Comparison of ENCODE assay signal across 9 cellular contexts in genomic region chr21:44865561-44866280, GRCh38. TPM values are rescaled to one million over a fixed set of nuclear protein-coding genes. Genes with fewer than 3 reads are reported as not detected.
DNase-seq lines count a peak whose midpoint lies in the region; ATAC-seq and TF ChIP-seq lines count a peak whose summit lies in the region.
"Had no signal": no experiment of that assay in that cellular context is flagged by ENCODE, and none has a peak within 500 bp of the region (broad histone marks: within the 10 kb centered on the region; RNA-seq: fewer than 3 reads in every experiment).

No MANE protein-coding gene starts in this region.

- DNase-seq in COLO829 (ENCODE audit: low spot score) (peak; percentile 75), myocyte (ENCODE audit: low read depth) (peak; percentile 39), GM13977 (ENCODE audit: low spot score) (no peak), left lobe of liver (ENCODE audit: low spot score) (no peak), NCI-H1417 treated with DMSO at 0.1 percent for 48 hours (lab: John Stamatoyannopoulos, UW) (no peak), NCI-H146 (lab: John Stamatoyannopoulos, UW) (no peak)
- no peak for DNase-seq in activated naive CD4-positive, alpha-beta T cell treated with anti-CD3 and anti-CD28 coated beads, Interleukin-2, amount 50 U/mL, for 72 hours (ENCODE audit: low spot score in 2 of 2)

- no peaks in the 10 kb centered on the region for H3K9me3 Mint-ChIP-seq in activated naive CD4-positive, alpha-beta T cell treated with anti-CD3 and anti-CD28 coated beads, Interleukin-2, amount 50 U/mL, for 72 hours

- peak overlapping the region; percentile 65 to 69 for H3K27ac Mint-ChIP-seq in activated naive CD4-positive, alpha-beta T cell treated with anti-CD3 and anti-CD28 coated beads, Interleukin-2, amount 50 U/mL, for 72 hours

- peak in 1 of 2 donors; percentile 68 for ATAC-seq in activated naive CD4-positive, alpha-beta T cell treated with anti-CD3 and anti-CD28 coated beads, Interleukin-2, amount 50 U/mL, for 72 hours
- no peak for ATAC-seq in left lobe of liver

- peak overlapping the region; percentile 54 for H3K27ac ChIP-seq in KOPT-K1 (ENCODE audit: low read depth, low read length, poor library complexity, severe bottlenecking)

- in situ Hi-C loops in GM13977 (cut with MboI; ENCODE audit: low pct_unique_long_range_greater_than_20kb, low sequenced_read_pairs, unreplicated experiment): no loop called here

- H3K9me3 ChIP-seq in KOPT-K1 (ENCODE audit: insufficient read depth, low read length, poor library complexity, severe bottlenecking): no peaks in the 10 kb centered on the region
- H3K9me3 ChIP-seq: heart right ventricle had no signal

- H3K36me3 Mint-ChIP-seq in activated naive CD4-positive, alpha-beta T cell treated with anti-CD3 and anti-CD28 coated beads, Interleukin-2, amount 50 U/mL, for 72 hours: peaks cover 0 to 34% of the 10 kb centered on the region in 2 donors

- peaks cover 38% of the 10 kb centered on the region for H3K36me3 ChIP-seq in KOPT-K1 (ENCODE audit: insufficient read depth, low read length)

- TF ChIP-seq CTCF in GM13977 (IDR thresholded peaks at IDR 0.05; ENCODE audit: extremely low read depth, insufficient read depth, missing control alignments): no peak

RNA-seq across cellular contexts. Expression of gene PTTG1IP, which starts 7.8 kb away (rescaled TPM):
- total RNA-seq in activated naive CD4-positive, alpha-beta T cell treated with anti-CD3 and anti-CD28 coated beads, Interleukin-2, amount 50 U/mL, for 72 hours: 10 to 100 TPM; 61.7 to 99.8 TPM
- total RNA-seq in myocyte (207 and 246 TPM in 2 replicates), left lobe of liver (73.9 TPM)
- polyA plus RNA-seq in myocyte (2012): 370 TPM

RNA-seq across cellular contexts. Expression of gene SUMO3, which starts 47.9 kb away (rescaled TPM):
- 10 to 100 TPM; 72.8 to 81.2 TPM for total RNA-seq in activated naive CD4-positive, alpha-beta T cell treated with anti-CD3 and anti-CD28 coated beads, Interleukin-2, amount 50 U/mL, for 72 hours
- total RNA-seq in myocyte (78.6 and 79.5 TPM in 2 replicates), left lobe of liver (32.2 TPM)
- polyA plus RNA-seq in myocyte (2012): 123 TPM

RNA-seq across cellular contexts. Expression of gene ITGB2, which starts 55.0 kb away (rescaled TPM):
- total RNA-seq in activated naive CD4-positive, alpha-beta T cell treated with anti-CD3 and anti-CD28 coated beads, Interleukin-2, amount 50 U/mL, for 72 hours: 100 to 1,000 TPM; 151 to 272 TPM
- 2.2 and 3.2 TPM in 2 replicates for total RNA-seq in myocyte
- polyA plus RNA-seq in myocyte (2012): 19.1 TPM
- total RNA-seq in left lobe of liver: 13.6 TPM

Comparison
In these comparisons a context has a peak if more than half of its experiments do, and no peak if none do; other contexts are left out.
1. DNase-seq: peak in COLO829 (single experiment) and myocyte (single experiment); none in activated naive CD4-positive, alpha-beta T cell treated with anti-CD3 and anti-CD28 coated beads, Interleukin-2, amount 50 U/mL, for 72 hours (0 of 2), GM13977 (single experiment), left lobe of liver (single experiment), NCI-H1417 treated with DMSO at 0.1 percent for 48 hours (single experiment) and NCI-H146 (single experiment).
2. RNA of gene ITGB2, which starts 55.0 kb away (total RNA-seq): 151 to 272 TPM in activated naive CD4-positive, alpha-beta T cell treated with anti-CD3 and anti-CD28 coated beads, Interleukin-2, amount 50 U/mL, for 72 hours; 13.6 TPM in left lobe of liver (single experiment) and 2.2 to 3.2 TPM in myocyte; every median in the first group is over 10 times any median in the second.